ENCODE assay signal across 8 cellular contexts in the genomic region with DNA sequence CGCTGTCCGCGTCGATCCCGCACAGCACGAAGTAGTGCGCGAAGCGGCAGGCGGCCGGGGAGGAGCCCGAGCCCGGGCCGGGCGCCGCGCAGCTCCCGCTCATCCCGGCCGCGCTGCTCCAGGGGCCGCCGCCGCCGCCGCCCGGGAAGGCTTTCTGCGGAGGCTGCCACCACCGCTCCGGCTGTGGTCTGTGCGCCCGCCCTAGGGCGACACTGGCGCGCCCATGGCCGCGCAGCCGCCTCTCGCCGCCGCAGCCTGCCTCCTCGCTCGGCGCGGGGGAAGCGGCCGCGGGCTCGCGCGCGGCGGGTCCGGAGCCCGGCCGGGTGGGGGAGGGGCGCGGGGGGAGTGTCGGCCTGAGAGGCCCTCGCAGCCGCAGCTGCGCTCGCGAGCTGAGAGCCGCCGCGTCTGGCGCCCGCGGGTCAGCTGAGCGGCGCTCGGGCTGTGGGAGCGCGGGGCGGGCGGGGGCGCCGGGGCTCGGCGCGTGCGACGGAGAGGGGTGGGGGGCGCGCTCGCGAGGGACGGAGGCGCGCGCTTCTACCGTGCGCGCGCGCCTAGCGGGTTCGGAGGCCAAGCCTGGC. TPM values are rescaled to one million over a fixed set of nuclear protein-coding genes. Genes with fewer than 3 reads are reported as not detected.
DNase-seq lines count a peak whose midpoint lies in the region; ATAC-seq and TF ChIP-seq lines count a peak whose summit lies in the region.

A gene (minus strand): TSS at position 407 of the 578 bp plus-strand sequence. CDS start 304 bp downstream, at position 103.

- H3K4me3 Mint-ChIP-seq in activated CD8-positive, alpha-beta T cell treated with anti-CD3 and anti-CD28 coated beads for 36 hours, result peak within 1 kb of the TSS; percentile 71

- H3K27ac Mint-ChIP-seq in activated CD8-positive, alpha-beta T cell treated with anti-CD3 and anti-CD28 coated beads for 36 hours, result no peak within 1 kb of the TSS

- no peak for TF ChIP-seq CTCF in activated CD8-positive, alpha-beta T cell treated with anti-CD3 and anti-CD28 coated beads for 36 hours (IDR thresholded peaks at IDR 0.05)
- no peak for TF ChIP-seq CTCF in suprapubic skin (IDR thresholded peaks at IDR 0.05)

- ATAC-seq in GM18498 (IDR thresholded peaks at IDR 0.05; ENCODE audit: unreplicated experiment) (peak; percentile 65), HG02798 (IDR thresholded peaks at IDR 0.05; ENCODE audit: poor library complexity, unreplicated experiment) (peak; percentile 63), esophagus mucosa (peak; percentile 60)
- ATAC-seq in activated CD8-positive, alpha-beta T cell treated with anti-CD3 and anti-CD28 coated beads for 36 hours, result peak; percentile 43

- H3K27ac ChIP-seq in ACC112 (ENCODE audit: low read depth, low read length), result peak within 1 kb of the TSS; percentile 86
- H3K27ac ChIP-seq in suprapubic skin, result peak within 1 kb of the TSS; percentile 86

- H2AFZ ChIP-seq in ACC112 (ENCODE audit: low read length, unreplicated experiment), result peak within 1 kb of the TSS; percentile 98

- no peak for TF ChIP-seq EP300 in suprapubic skin (IDR thresholded peaks at IDR 0.05)

- CTCF ChIA-PET in activated CD8-positive, alpha-beta T cell treated with anti-CD3 and anti-CD28 coated beads for 36 hours (lab: Charles Lee), result interaction anchor here (0.6 to 0.9 kb wide), 2 partner anchors 15 to 30 kb away, joined by 3 read pairs; no protein-coding TSS in a partner anchor

- H3K27me3 ChIP-seq in ACC112 (ENCODE audit: insufficient read depth, low read length) (no peaks in the 10 kb centered on the region), suprapubic skin (no peaks in the 10 kb centered on the region)

- H3K9me3 Mint-ChIP-seq in activated CD8-positive, alpha-beta T cell treated with anti-CD3 and anti-CD28 coated beads for 36 hours, result peaks cover 4% of the 10 kb centered on the region

- no peaks in the 10 kb centered on the region for H3K36me3 Mint-ChIP-seq in activated CD8-positive, alpha-beta T cell treated with anti-CD3 and anti-CD28 coated beads for 36 hours (ENCODE audit: low read depth)

- peaks cover 45% of the 10 kb centered on the region for H3K27me3 Mint-ChIP-seq in activated CD8-positive, alpha-beta T cell treated with anti-CD3 and anti-CD28 coated beads for 36 hours

- intact Hi-C loops in activated CD8-positive, alpha-beta T cell treated with anti-CD3 and anti-CD28 coated beads for 36 hours (cut with micrococcal nuclease), result no loop called here

- no peaks in the 10 kb centered on the region for H3K36me3 ChIP-seq in ACC112 (ENCODE audit: insufficient read depth, low read length)
- no peaks in the 10 kb centered on the region for H3K36me3 ChIP-seq in suprapubic skin

- peaks cover 31% of the 10 kb centered on the region for H3K79me2 ChIP-seq in ACC112 (ENCODE audit: control insufficient read depth, insufficient read depth, low read length, unreplicated experiment)

- H3K4me1 Mint-ChIP-seq in activated CD8-positive, alpha-beta T cell treated with anti-CD3 and anti-CD28 coated beads for 36 hours (ENCODE audit: low read depth), result peaks cover 10% of the 10 kb centered on the region

- POLR2A ChIA-PET in activated CD8-positive, alpha-beta T cell treated with anti-CD3 and anti-CD28 coated beads for 36 hours (lab: Charles Lee), result no interaction called here

- H3K4me1 ChIP-seq in ACC112 (ENCODE audit: control insufficient read depth, insufficient read depth, low read length, unreplicated experiment) (peaks cover 7% of the 10 kb centered on the region), suprapubic skin (peaks cover 22% of the 10 kb centered on the region)

- no peaks in the 10 kb centered on the region for H3K9me3 ChIP-seq in suprapubic skin

- no CpG with 5 or more reads among the region's 99 CpGs for WGBS in suprapubic skin

- DNase-seq in NCI-H146 (lab: John Stamatoyannopoulos, UW), result peak; percentile 78
- peak; percentile 31 for DNase-seq in activated CD8-positive, alpha-beta T cell treated with anti-CD3 and anti-CD28 coated beads for 36 hours
- peak; percentile 71 for DNase-seq in middle frontal gyrus (ENCODE audit: extremely low spot score, low spot score)
- DNase-seq in suprapubic skin (ENCODE audit: low spot score in 2 of 2), result peak in 1 of 2 donors; percentile 69

- no peak for TF ChIP-seq POLR2A in suprapubic skin (IDR thresholded peaks at IDR 0.05)

- peak within 1 kb of the TSS; percentile 87 for H3K4me3 ChIP-seq in ACC112 (ENCODE audit: low read depth, low read length)
- peak within 1 kb of the TSS; percentile 86 for H3K4me3 ChIP-seq in suprapubic skin

RNA-seq across cellular contexts. Expression of the gene that starts here (rescaled TPM):
- total RNA-seq in activated CD8-positive, alpha-beta T cell treated with anti-CD3 and anti-CD28 coated beads for 36 hours, result under 1 TPM; 0.31 to 0.43 TPM
- total RNA-seq in esophagus mucosa (0.60 TPM), suprapubic skin (1 to 10 TPM; 1.6 to 9.7 (median 5.8) TPM)

Comparison
In these comparisons a context has a peak if more than half of its experiments do, and no peak if none do; other contexts are left out.
1. Peak in DNase-seq and ATAC-seq in activated CD8-positive, alpha-beta T cell treated with anti-CD3 and anti-CD28 coated beads for 36 hours; RNA of the gene not detected or under 1 TPM.
2. Peak in ATAC-seq in esophagus mucosa; RNA of the gene not detected or under 1 TPM.